ENCODE assay signal across 8 cellular contexts in the genomic region with DNA sequence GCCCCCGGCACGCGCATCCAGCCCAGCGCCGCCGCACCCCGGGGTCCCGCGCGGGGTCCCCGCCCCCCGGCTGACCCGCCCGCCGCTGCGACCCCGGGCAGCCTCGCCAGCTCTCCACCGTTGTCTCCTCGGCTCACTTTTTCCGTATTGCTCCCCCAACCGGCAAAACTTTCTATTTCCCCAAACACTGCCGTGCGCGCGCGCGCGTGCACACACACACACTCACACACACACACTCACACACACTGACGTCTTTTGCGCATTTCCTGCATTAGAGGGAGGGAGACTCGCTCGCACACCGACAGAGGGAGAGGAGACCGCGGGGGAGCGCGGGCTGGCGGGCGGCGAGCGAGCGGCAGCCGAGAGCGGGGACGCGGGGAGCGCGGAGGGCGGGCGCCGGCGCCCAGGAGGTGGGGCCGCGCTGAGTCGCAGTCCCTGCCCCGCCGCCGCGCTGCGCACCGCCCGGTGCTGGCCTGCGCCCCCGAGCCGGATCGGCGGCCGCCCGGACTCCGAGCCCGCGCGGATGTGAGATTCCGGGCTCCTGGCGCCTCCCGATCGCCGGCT. TPM values are rescaled to one million over a fixed set of nuclear protein-coding genes. Genes with fewer than 3 reads are reported as not detected.
A peak's percentile ranks its signal among the peaks of the same experiment; 100 is the strongest.
DNase-seq lines count a peak whose midpoint lies in the region; ATAC-seq, FAIRE-seq and TF ChIP-seq lines count a peak whose summit lies in the region.

No MANE protein-coding gene starts in this region.

- peak overlapping the region; percentile 93 for H2AFZ ChIP-seq in OCI-LY7 (ENCODE audit: low read length)

- CTCF ChIA-PET in OCI-LY7 (lab: Charles Lee; ENCODE audit: unreplicated experiment), result interaction anchor here (1.6 to 1.7 kb wide), 2 partner anchors 129 to 183 kb away, joined by 3 to 5 read pairs; no protein-coding TSS in a partner anchor

- H3K4me1 ChIP-seq in OCI-LY7 (ENCODE audit: insufficient read depth, low read length, poor library complexity, severe bottlenecking), result peaks cover 19% of the 10 kb centered on the region
- peaks cover 17% of the 10 kb centered on the region in 2 donors for H3K4me1 ChIP-seq in mucosa of rectum (ENCODE audit: control insufficient read depth in 2 of 2, insufficient read depth in 2 of 2, low read length in 2 of 2)

- H3K27ac ChIP-seq in OCI-LY7 (ENCODE audit: low read depth, low read length, poor library complexity, severe bottlenecking), result peak overlapping the region; percentile 18
- H3K27ac ChIP-seq in mucosa of rectum (ENCODE audit: low read depth in 2 of 2, low read length in 2 of 2), result peak overlapping the region; percentile 97

- H3K4me3 ChIP-seq in OCI-LY7 (ENCODE audit: low read depth, low read length, poor library complexity, severe bottlenecking), result peak overlapping the region; percentile 89
- H3K4me3 ChIP-seq in epithelial cell of proximal tubule (ENCODE audit: low read depth, low read length), result peak overlapping the region; percentile 92
- H3K4me3 ChIP-seq in mucosa of rectum (ENCODE audit: low read length in 2 of 2), result peak overlapping the region; percentile 79 to 88

- H3K79me2 ChIP-seq in OCI-LY7 (ENCODE audit: insufficient read depth, low read depth, low read length), result peaks cover 3% of the 10 kb centered on the region; the same call in 1 of the 2 replicates

- DNase-seq in DMS 273 (lab: John Stamatoyannopoulos, UW; ENCODE audit: unreplicated experiment), result peak; percentile 98
- DNase-seq in HTR-8/SVneo (ENCODE audit: insufficient read length, low spot score), result peak; percentile 82
- peak; percentile 97 for DNase-seq in OCI-LY7 (ENCODE audit: low spot score)
- peak; percentile 87 for DNase-seq in activated T-cell treated with anti-CD3 and anti-CD28 coated beads for 48 hours (ENCODE audit: low read depth)
- DNase-seq in epithelial cell of proximal tubule (ENCODE audit: low read depth), result peak; percentile 48
- DNase-seq in stimulated activated CD8-positive, alpha-beta memory T cell treated with anti-CD3 and anti-CD28 coated beads, Interleukin-4, amount 100 ng/mL, for 24 hours (ENCODE audit: low read depth), result peak; percentile 83

- POLR2A ChIA-PET in OCI-LY7 (lab: Charles Lee), result interaction anchor here (0.8 to 1.8 kb wide), 6 partner anchors 9 to 183 kb away, joined by 3 to 6 read pairs (median 4); no protein-coding TSS in a partner anchor

- no peaks in the 10 kb centered on the region for H3K36me3 ChIP-seq in OCI-LY7 (ENCODE audit: insufficient read depth, low read length)
- no peaks in the 10 kb centered on the region for H3K36me3 ChIP-seq in mucosa of rectum (ENCODE audit: control insufficient read depth in 2 of 2, insufficient read depth in 2 of 2, low read length in 2 of 2)

- no TSS peak for BruUV-seq in OCI-LY7 (replicated peaks; lab: Mats Ljungman, UMichigan)

- intact Hi-C loops in OCI-LY7 (cut with micrococcal nuclease; ENCODE audit: unreplicated experiment), result loop anchor here (1.0 to 5.0 kb wide), 5 partner anchors 41 to 185 kb away; no protein-coding TSS in a partner anchor

- FAIRE-seq in HTR-8/SVneo (lab: Jason Lieb, UNC), result peak; percentile 86

- H3K9me3 ChIP-seq in OCI-LY7 (ENCODE audit: low read length) (no peaks in the 10 kb centered on the region), mucosa of rectum (ENCODE audit: control insufficient read depth in 2 of 2, low read length in 2 of 2) (no peaks in the 10 kb centered on the region)

- TF ChIP-seq CTCF in OCI-LY7 (conservative IDR thresholded peaks at IDR 0.05; ENCODE audit: low read length) (peak; percentile 62), epithelial cell of proximal tubule (conservative IDR thresholded peaks at IDR 0.05; ENCODE audit: low read depth, low read length) (peak; percentile 43)

- no peaks in the 10 kb centered on the region for H3K27me3 ChIP-seq in mucosa of rectum (ENCODE audit: control insufficient read depth in 2 of 2, insufficient read depth in 2 of 2, low read length in 2 of 2)

- no peaks in the 10 kb centered on the region for H3K9me2 ChIP-seq in OCI-LY7 (ENCODE audit: insufficient read depth, low read length)

- H3K9ac ChIP-seq in mucosa of rectum (ENCODE audit: low read depth in 1 of 2, low read length in 2 of 2), result peak overlapping the region; percentile 92 to 94

- H4K20me1 ChIP-seq in OCI-LY7 (ENCODE audit: insufficient read depth, low read length), result no peaks in the 10 kb centered on the region; the same call in 1 of the 2 replicates

- H3K4me2 ChIP-seq in OCI-LY7 (ENCODE audit: low read length), result peak overlapping the region; percentile 99

- ATAC-seq in GM21367 (IDR thresholded peaks at IDR 0.05; ENCODE audit: unreplicated experiment), result peak; percentile 52

RNA-seq across cellular contexts. Expression of a gene that starts 0.5 kb away (rescaled TPM):
- total RNA-seq in OCI-LY7 (2014; rRNA removed; shearing (Covaris generic)), result 13.6 and 17.0 TPM in 2 replicates
- total RNA-seq in OCI-LY7 (2022) (42.1 and 50.2 TPM in 2 replicates), epithelial cell of proximal tubule (2.5 and 6.0 TPM in 2 replicates)

RNA-seq across cellular contexts. Expression of a gene that starts 39.9 kb away (rescaled TPM):
- total RNA-seq in OCI-LY7 (2014; rRNA removed; shearing (Covaris generic)), result 13.9 and 15.5 TPM in 2 replicates
- 16.0 and 17.6 TPM in 2 replicates for total RNA-seq in OCI-LY7 (2022)
- total RNA-seq in epithelial cell of proximal tubule, result 8.1 and 9.3 TPM in 2 replicates

Comparison
In these comparisons a context has a peak if more than half of its experiments do, and no peak if none do; other contexts are left out.
1. Peak in every context shown above with its lines: DNase-seq, ATAC-seq, H3K4me3 ChIP-seq and H3K27ac ChIP-seq.
2. DNase-seq: peak in every context shown above with its lines; median percentile 98 in DMS 273; 97 in OCI-LY7; 87 in activated T-cell treated with anti-CD3 and anti-CD28 coated beads for 48 hours; 83 in stimulated activated CD8-positive, alpha-beta memory T cell treated with anti-CD3 and anti-CD28 coated beads, Interleukin-4, amount 100 ng/mL, for 24 hours; 82 in HTR-8/SVneo; 48 in epithelial cell of proximal tubule.